17 cellular contexts compared by ENCODE assay signal in the genomic region with DNA sequence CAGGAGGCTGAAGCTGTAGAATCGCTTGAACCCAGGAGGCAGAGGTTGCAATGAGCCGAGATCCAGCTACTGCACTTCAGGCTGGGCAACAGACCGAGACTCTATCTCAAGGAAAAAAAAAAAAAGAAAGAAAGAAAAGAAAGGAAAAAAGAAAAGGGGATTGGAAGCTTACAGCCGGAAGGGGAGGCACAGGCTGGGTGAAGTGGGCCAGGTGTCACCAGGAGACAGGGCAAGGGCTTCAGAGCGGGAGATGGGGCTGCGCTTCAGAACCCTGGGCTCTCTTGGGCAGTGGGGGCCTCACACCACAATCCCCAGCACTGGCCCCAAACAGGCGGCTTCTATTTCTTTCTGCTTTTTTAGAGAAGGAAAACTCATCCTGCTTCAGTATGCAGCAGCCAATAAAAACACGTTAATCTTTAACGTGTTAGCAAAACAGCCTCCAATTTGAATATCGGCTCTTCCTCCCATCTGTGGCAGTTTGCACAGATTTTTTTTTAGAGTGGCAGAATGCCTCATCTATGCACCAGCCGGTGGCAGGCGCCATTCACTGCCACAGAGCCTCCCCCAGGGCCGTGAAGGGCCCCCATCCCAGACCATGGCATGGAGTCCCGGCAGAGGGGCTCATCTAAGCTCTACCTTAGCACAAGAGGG. TPM values are rescaled to one million over a fixed set of nuclear protein-coding genes. Genes with fewer than 3 reads are reported as not detected.
DNase-seq lines count a peak whose midpoint lies in the region; ATAC-seq and TF ChIP-seq lines count a peak whose summit lies in the region.
"Had no signal": no experiment of that assay in that cellular context is flagged by ENCODE, and none has a peak within 500 bp of the region (broad histone marks: within the 10 kb centered on the region; RNA-seq: fewer than 3 reads in every experiment).

No MANE protein-coding gene starts in this region.

- ATAC-seq in Right ventricle myocardium inferior (no peak), left ventricle myocardium superior (no peak), GM18502 (IDR thresholded peaks at IDR 0.05; ENCODE audit: poor library complexity, unreplicated experiment) (no peak)
- ATAC-seq: K562 had no signal

- H3K4ac ChIP-seq in neuronal stem cell (ENCODE audit: low read length): no peak overlapping the region

- no peak overlapping the region for H3K9ac ChIP-seq in neuronal stem cell (ENCODE audit: low read depth, low read length, poor library complexity)

- no peak overlapping the region for H3K27ac ChIP-seq in neuronal stem cell (replicated peaks; ENCODE audit: low read length)

- H3K27me3 ChIP-seq in neuronal stem cell (ENCODE audit: control insufficient read depth in 3 of 3, insufficient read depth in 3 of 3, low read depth in 1 of 3, low read length in 3 of 3): peaks cover 0 to 21% (median 0%) of the 10 kb centered on the region in 3 experiments

- no peak overlapping the region for H2BK5ac ChIP-seq in neuronal stem cell (ENCODE audit: low read length)

- DNase-seq in Right ventricle myocardium inferior (ENCODE audit: missing footprints) (peak; percentile 56), left ventricle myocardium superior (no peak), kidney glomerular epithelial cell (lab: John Stamatoyannopoulos, UW) (peak; percentile 1), neuronal stem cell (ENCODE audit: low spot score) (no peak), NCI-H526 treated with DMSO at 0.1 percent for 48 hours (lab: John Stamatoyannopoulos, UW) (no peak), GM20000 (ENCODE audit: low spot score) (no peak)
- DNase-seq: AML-193, Calu3, GF-D8, GOT3, NCI-H1092, NCI-H2107, NCI-H446 treated with DMSO at 0.1 percent for 48 hours, NCI-H774, SIG-M5 had no signal

- H2AK5ac ChIP-seq in neuronal stem cell (ENCODE audit: low read depth, low read length): no peak overlapping the region

- no peak overlapping the region for H4K91ac ChIP-seq in neuronal stem cell (ENCODE audit: low read depth, low read length, poor library complexity)

- no peak overlapping the region for H3K4me3 ChIP-seq in neuronal stem cell (ENCODE audit: low read length in 2 of 2)
- H3K4me3 ChIP-seq: K562 had no signal

- H3K14ac ChIP-seq in neuronal stem cell (ENCODE audit: low read length): no peak overlapping the region

- intact Hi-C loops in Right ventricle myocardium inferior (cut with DNase I): no loop called here
- intact Hi-C loops in left ventricle myocardium superior (cut with micrococcal nuclease): no loop called here

- H2BK12ac ChIP-seq in neuronal stem cell (ENCODE audit: low read length): no peak overlapping the region

- peak overlapping the region; percentile 44 for H3K18ac ChIP-seq in neuronal stem cell (ENCODE audit: low read length)

- no peaks in the 10 kb centered on the region for H3K36me3 ChIP-seq in neuronal stem cell (replicated peaks in 1 of 2; ENCODE audit: control insufficient read depth in 2 of 2, insufficient read depth in 2 of 2, low read length in 2 of 2)

- H4K8ac ChIP-seq in neuronal stem cell (ENCODE audit: low read depth, low read length): no peak overlapping the region

- H3K23ac ChIP-seq in neuronal stem cell (ENCODE audit: low read depth, low read length, poor library complexity): no peak overlapping the region

- no peak overlapping the region for H2BK120ac ChIP-seq in neuronal stem cell (ENCODE audit: low read depth, low read length)

- peaks cover 3% of the 10 kb centered on the region for H3K79me1 ChIP-seq in neuronal stem cell (ENCODE audit: low read depth, low read length)

- H3K9me3 ChIP-seq in neuronal stem cell (replicated peaks in 1 of 2; ENCODE audit: control insufficient read depth in 2 of 2, insufficient read depth in 1 of 2, low read depth in 1 of 2, low read length in 2 of 2): no peaks in the 10 kb centered on the region

- no peaks in the 10 kb centered on the region for H3K4me1 ChIP-seq in neuronal stem cell (ENCODE audit: control insufficient read depth in 2 of 2, insufficient read depth in 1 of 2, low read depth in 1 of 2, low read length in 2 of 2)

- no peak overlapping the region for H3K4me2 ChIP-seq in neuronal stem cell (ENCODE audit: insufficient read depth, low read length, poor library complexity, severe bottlenecking)

- no CpG with 5 or more reads among the region's 14 CpGs for WGBS in neuronal stem cell (ENCODE audit: extremely low coverage in 2 of 2, insufficient read length in 2 of 2, insufficient replicate concordance in 1 of 2), 2 donors

- TF ChIP-seq CTCF in GM20000 (IDR thresholded peaks at IDR 0.05; ENCODE audit: extremely low read depth, missing control alignments): no peak

- no peak overlapping the region for H2AFZ ChIP-seq in neuronal stem cell (ENCODE audit: low read length)

- H2BK15ac ChIP-seq in neuronal stem cell (ENCODE audit: low read length): no peak overlapping the region

RNA-seq across cellular contexts. Expression of a gene that starts 46.6 kb away (rescaled TPM):
- total RNA-seq in Right ventricle myocardium inferior (64.2 TPM), left ventricle myocardium superior (57.0 TPM)
- 20.8 TPM for polyA plus RNA-seq in neuronal stem cell (2013, experiment 1 of 2)
- polyA plus RNA-seq in neuronal stem cell (2013, experiment 2 of 2): 20.7 TPM

RNA-seq across cellular contexts. Expression of a gene that starts 50.1 kb away (rescaled TPM):
- 3.1 TPM for total RNA-seq in Right ventricle myocardium inferior
- total RNA-seq in left ventricle myocardium superior: 3.3 TPM
- 15.7 TPM for polyA plus RNA-seq in neuronal stem cell (2013, experiment 1 of 2)
- 15.8 TPM for polyA plus RNA-seq in neuronal stem cell (2013, experiment 2 of 2)

Comparison
In these comparisons a context has a peak if more than half of its experiments do, and no peak if none do; other contexts are left out.
1. DNase-seq: peak in Right ventricle myocardium inferior (single experiment) and kidney glomerular epithelial cell (single experiment); none in left ventricle myocardium superior (single experiment), neuronal stem cell (single experiment), NCI-H526 treated with DMSO at 0.1 percent for 48 hours (single experiment) and GM20000 (single experiment).